In the genomic region with DNA sequence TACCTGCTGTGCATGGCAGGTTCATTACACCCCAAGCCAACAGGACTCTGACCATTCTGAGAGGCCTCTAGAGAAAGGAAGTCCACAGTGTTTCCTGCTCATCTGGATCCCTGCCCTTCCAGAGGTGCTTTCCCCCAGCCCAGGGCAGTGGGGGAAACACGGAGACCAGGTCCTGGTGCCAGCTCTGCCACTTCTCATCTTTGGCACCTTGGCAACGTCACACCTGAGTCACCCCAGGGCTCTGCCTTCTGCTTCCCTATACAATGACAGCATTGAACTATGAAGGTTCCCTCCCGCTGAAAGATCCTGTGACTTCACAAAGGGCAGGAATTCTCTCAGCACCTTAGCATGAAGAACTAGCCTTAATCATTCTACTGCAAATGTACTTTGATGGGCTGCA, we compare ENCODE assay signal across 22 cellular contexts.
DNase-seq lines count a peak whose midpoint lies in the region; ATAC-seq and TF ChIP-seq lines count a peak whose summit lies in the region.
"Had no signal": no experiment of that assay in that cellular context is flagged by ENCODE, and none has a peak within 500 bp of the region (broad histone marks: within the 10 kb centered on the region; RNA-seq: fewer than 3 reads in every experiment).

No MANE protein-coding gene starts in this region.

- no peak overlapping the region for H3K4me3 Mint-ChIP-seq in H9
- H3K4me3 Mint-ChIP-seq: CD14-positive monocyte; CD4-positive, alpha-beta T cell; CD8-positive, alpha-beta memory T cell had no signal

- ATAC-seq in GM19395 (IDR thresholded peaks at IDR 0.05; ENCODE audit: unreplicated experiment) (no peak), gastroesophageal sphincter (no peak)
- ATAC-seq: A549, HCT116 had no signal

- H4K5ac ChIP-seq in H9 (ENCODE audit: insufficient read length, low read depth, low read length) = no peak overlapping the region

- no peak overlapping the region for H3K9ac ChIP-seq in H9 (ENCODE audit: extremely low read depth, insufficient read length, low read length)
- H3K9ac ChIP-seq: BLaER1 treated with 17β-estradiol and CSF1 and Interleukin-3, amounts not matched to agents 10 nM and 100 nM; GM23248 had no signal

- H3K4me2 ChIP-seq in H9 (ENCODE audit: insufficient read depth, insufficient read length, low read length) = no peak overlapping the region
- H3K4me2 ChIP-seq: A549; BLaER1 treated with 17β-estradiol and CSF1 and Interleukin-3, amounts not matched to agents 10 nM and 100 nM had no signal

- no peak overlapping the region for H2BK5ac ChIP-seq in H9 (ENCODE audit: insufficient read length, low read length)

- peaks cover 15 to 35% of the 10 kb centered on the region in 2 experiments for H3K4me1 Mint-ChIP-seq in H9
- H3K4me1 Mint-ChIP-seq: CD14-positive monocyte; CD8-positive, alpha-beta memory T cell had no signal

- no peak overlapping the region for H2AK5ac ChIP-seq in H9 (ENCODE audit: insufficient read length, low read length)

- H3K36me3 Mint-ChIP-seq in H9 (ENCODE audit: insufficient read depth in 1 of 3, low read depth in 3 of 3) = no peaks in the 10 kb centered on the region
- H3K36me3 Mint-ChIP-seq: CD14-positive monocyte; CD8-positive, alpha-beta memory T cell had no signal

- H4K20me1 ChIP-seq in H9 (ENCODE audit: control insufficient read depth, insufficient read depth, insufficient read length) = no peaks in the 10 kb centered on the region
- H4K20me1 ChIP-seq: BLaER1 treated with 17β-estradiol and CSF1 and Interleukin-3, amounts not matched to agents 10 nM and 100 nM had no signal

- no peak for TF ChIP-seq CTCF in H9 (conservative IDR thresholded peaks at IDR 0.05)
- no peak for TF ChIP-seq CTCF in gastroesophageal sphincter (IDR thresholded peaks at IDR 0.05)

- H3K27ac ChIP-seq in H9 (ENCODE audit: insufficient read length, low read depth, low read length) = no peak overlapping the region
- H3K27ac ChIP-seq in gastroesophageal sphincter = no peak overlapping the region
- H3K27ac ChIP-seq: A549; BLaER1 treated with 17β-estradiol and CSF1 and Interleukin-3, amounts not matched to agents 10 nM and 100 nM; GM23248 had no signal

- no CpG with 5 or more reads among the region's 3 CpGs for WGBS in H9 (ENCODE audit: extremely low coverage, insufficient read length, low lambda C conversion rate)
- 63 to 70% methylated on average over 2 of the region's 3 CpGs for WGBS in gastroesophageal sphincter (ENCODE audit: low coverage in 1 of 2), 2 donors

- no peak overlapping the region for H3K4ac ChIP-seq in H9 (ENCODE audit: low read depth, low read length)

- no peak overlapping the region for H2BK120ac ChIP-seq in H9 (ENCODE audit: low read depth, low read length, poor library complexity, severe bottlenecking)

- no peak overlapping the region for H2BK20ac ChIP-seq in H9 (ENCODE audit: low read depth, low read length, poor library complexity, severe bottlenecking)

- H3K23ac ChIP-seq in H9 (ENCODE audit: insufficient read length, low read depth, low read length) = no peak overlapping the region

- H2AFZ ChIP-seq in H9 (ENCODE audit: low read length) = no peak overlapping the region
- H2AFZ ChIP-seq: GM23248 had no signal

- no peak overlapping the region for H3K4me3 ChIP-seq in gastroesophageal sphincter
- H3K4me3 ChIP-seq: A549; BLaER1 treated with 17β-estradiol and CSF1 and Interleukin-3, amounts not matched to agents 10 nM and 100 nM; GM23248 had no signal

- no peak overlapping the region for H3K56ac ChIP-seq in H9 (ENCODE audit: insufficient read length, low read depth, low read length)

- H3K18ac ChIP-seq in H9 (ENCODE audit: insufficient read length, low read depth, low read length) = no peak overlapping the region

- H3K23me2 ChIP-seq in H9 (ENCODE audit: insufficient read length, low read depth, low read length, poor library complexity, severe bottlenecking) = no peaks in the 10 kb centered on the region

- no peak overlapping the region for H3K14ac ChIP-seq in H9 (ENCODE audit: insufficient read depth, low read length)

- no peaks in the 10 kb centered on the region for H3K9me3 Mint-ChIP-seq in H9
- H3K9me3 Mint-ChIP-seq: CD4-positive, alpha-beta T cell; CD8-positive, alpha-beta memory T cell had no signal

- TF ChIP-seq EP300 in gastroesophageal sphincter (IDR thresholded peaks at IDR 0.05) = no peak

- no peaks in the 10 kb centered on the region; the same call in 1 of the 2 replicates for H3K27me3 Mint-ChIP-seq in H9 (ENCODE audit: low read depth)

- H4K8ac ChIP-seq in H9 (replicated peaks; ENCODE audit: insufficient read length, low read depth, low read length) = no peak overlapping the region

- H3K27me3 ChIP-seq in H9 (ENCODE audit: insufficient read depth, low read length) (no peaks in the 10 kb centered on the region), gastroesophageal sphincter (peaks cover 19% of the 10 kb centered on the region)
- H3K27me3 ChIP-seq: BLaER1 treated with 17β-estradiol and CSF1 and Interleukin-3, amounts not matched to agents 10 nM and 100 nM had no signal

- no peaks in the 10 kb centered on the region for H3K79me2 ChIP-seq in H9 (ENCODE audit: insufficient read depth, low read length)

- no peaks in the 10 kb centered on the region for H3K79me1 ChIP-seq in H9 (ENCODE audit: insufficient read depth, low read depth, low read length, poor library complexity, severe bottlenecking)

- H3T11ph ChIP-seq in H9 (ENCODE audit: low read length) = no peak overlapping the region

- H2BK15ac ChIP-seq in H9 (ENCODE audit: low read depth, low read length) = no peak overlapping the region

- no peak overlapping the region for H2BK12ac ChIP-seq in H9 (ENCODE audit: insufficient read length, low read depth, low read length)

- no peak for TF ChIP-seq POLR2A in gastroesophageal sphincter (IDR thresholded peaks at IDR 0.05)

- H4K91ac ChIP-seq in H9 (ENCODE audit: insufficient read length, low read depth, low read length) = no peak overlapping the region

- DNase-seq in H9 (peak; percentile 13), dermis blood vessel endothelial cell (peak; percentile 33), islet precursor cell (peak; percentile 42), NCI-H1436 (lab: John Stamatoyannopoulos, UW) (no peak)
- DNase-seq: 8988T; ACHN; AML-193; BE2C; CD4-positive, alpha-beta T cell; CD8-positive, alpha-beta memory T cell; DMS 273 treated with DMSO at 0.1 percent for 48 hours; DMS53; DMS79 treated with DMSO at 0.1 percent for 48 hours; GF-D8; GM23248; H7 had no signal

- H3K9me3 ChIP-seq in H9 (ENCODE audit: control insufficient read depth, low read depth, low read length) = no peaks in the 10 kb centered on the region
- no peaks in the 10 kb centered on the region for H3K9me3 ChIP-seq in gastroesophageal sphincter
- H3K9me3 ChIP-seq: A549; BE2C; BLaER1 treated with 17β-estradiol and CSF1 and Interleukin-3, amounts not matched to agents 10 nM and 100 nM had no signal

- no peaks in the 10 kb centered on the region for H3K36me3 ChIP-seq in gastroesophageal sphincter
- H3K36me3 ChIP-seq: BE2C; BLaER1 treated with 17β-estradiol and CSF1 and Interleukin-3, amounts not matched to agents 10 nM and 100 nM had no signal

- H3K27ac Mint-ChIP-seq in H9 = peak overlapping the region in 1 of 3 experiments; percentile 24; a peak in 1 of 7 replicates
- H3K27ac Mint-ChIP-seq: CD14-positive monocyte; CD4-positive, alpha-beta T cell; CD8-positive, alpha-beta memory T cell had no signal

- no peaks in the 10 kb centered on the region; the same call in 1 of the 2 replicates for H3K4me1 ChIP-seq in H9 (ENCODE audit: insufficient read depth, low read length)
- no peaks in the 10 kb centered on the region for H3K4me1 ChIP-seq in gastroesophageal sphincter
- H3K4me1 ChIP-seq: A549, BE2C had no signal
